Comparison of ENCODE assay signal across 1 cellular context in the genomic region with DNA sequence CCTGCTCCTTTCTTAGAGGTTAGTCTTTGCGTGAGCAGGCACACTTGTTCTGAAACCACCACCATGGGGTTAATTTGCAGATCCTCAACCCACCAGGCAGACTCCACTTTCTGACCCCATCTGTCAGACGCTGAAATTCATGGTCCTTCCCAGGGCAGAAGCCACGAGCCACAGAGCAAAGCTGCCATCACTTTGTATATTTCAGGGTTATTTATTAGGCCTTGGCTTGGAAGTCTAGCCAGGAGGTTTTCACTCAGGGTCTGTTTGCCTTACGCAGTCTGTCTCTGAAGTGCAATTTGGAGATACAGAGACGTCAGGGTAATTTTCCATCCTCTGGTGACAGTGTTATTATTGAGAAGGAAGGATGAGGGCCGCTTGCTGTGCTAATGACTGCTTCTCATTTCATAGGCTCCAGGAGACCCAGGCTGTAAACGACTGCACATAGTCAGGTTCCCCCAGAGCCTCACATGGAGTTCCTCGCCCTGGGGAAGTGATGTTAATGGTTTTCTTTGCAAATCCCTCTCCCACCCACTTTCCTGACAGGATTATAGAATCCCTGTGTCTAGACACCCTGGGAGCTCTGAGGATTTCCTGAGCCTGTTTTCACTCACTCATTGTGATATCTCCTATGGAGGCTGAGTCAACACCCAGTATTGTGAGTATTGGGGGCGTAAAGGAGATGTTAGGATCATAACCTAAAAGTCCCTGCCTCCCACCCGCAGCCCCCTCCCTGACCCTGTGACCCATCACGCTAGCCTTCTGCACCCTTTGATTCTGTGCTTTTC.
TF ChIP-seq lines count a peak whose summit lies in the region.

No MANE protein-coding gene starts in this region.

TF ChIP-seq in IMR-90, 13 proteins besides CTCF, POLR2A, EP300 and RAD21:
- TF ChIP-seq CHD1 (IDR thresholded peaks at IDR 0.05; ENCODE audit: low read depth, low read length) (no peak), RFX5 (IDR thresholded peaks at IDR 0.05; ENCODE audit: low read depth, low read length) (no peak), MXI1 (IDR thresholded peaks at IDR 0.05; ENCODE audit: borderline replicate concordance, low read depth, low read length) (no peak), BHLHE40 (IDR thresholded peaks at IDR 0.05; ENCODE audit: low read depth, low read length) (no peak), NFE2L2 (IDR thresholded peaks at IDR 0.05; ENCODE audit: low read depth, low read length) (no peak), CEBPB (IDR thresholded peaks at IDR 0.05; ENCODE audit: low read depth, low read length) (no peak), RCOR1 (IDR thresholded peaks at IDR 0.05; ENCODE audit: insufficient replicate concordance, low read length) (no peak), FOS (IDR thresholded peaks at IDR 0.05; ENCODE audit: low read depth, low read length) (no peak), SMC3 (IDR thresholded peaks at IDR 0.05; ENCODE audit: low read depth, low read length) (no peak), MAZ (IDR thresholded peaks at IDR 0.05; ENCODE audit: borderline replicate concordance, low read depth, low read length) (no peak), MAFK (IDR thresholded peaks at IDR 0.05; ENCODE audit: low read depth, low read length) (no peak)
- TF ChIP-seq, protein P1, sequence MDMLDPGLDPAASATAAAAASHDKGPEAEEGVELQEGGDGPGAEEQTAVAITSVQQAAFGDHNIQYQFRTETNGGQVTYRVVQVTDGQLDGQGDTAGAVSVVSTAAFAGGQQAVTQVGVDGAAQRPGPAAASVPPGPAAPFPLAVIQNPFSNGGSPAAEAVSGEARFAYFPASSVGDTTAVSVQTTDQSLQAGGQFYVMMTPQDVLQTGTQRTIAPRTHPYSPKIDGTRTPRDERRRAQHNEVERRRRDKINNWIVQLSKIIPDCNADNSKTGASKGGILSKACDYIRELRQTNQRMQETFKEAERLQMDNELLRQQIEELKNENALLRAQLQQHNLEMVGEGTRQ (IDR thresholded peaks at IDR 0.05; ENCODE audit: low read depth, low read length): no peak
- TF ChIP-seq, protein P2, sequence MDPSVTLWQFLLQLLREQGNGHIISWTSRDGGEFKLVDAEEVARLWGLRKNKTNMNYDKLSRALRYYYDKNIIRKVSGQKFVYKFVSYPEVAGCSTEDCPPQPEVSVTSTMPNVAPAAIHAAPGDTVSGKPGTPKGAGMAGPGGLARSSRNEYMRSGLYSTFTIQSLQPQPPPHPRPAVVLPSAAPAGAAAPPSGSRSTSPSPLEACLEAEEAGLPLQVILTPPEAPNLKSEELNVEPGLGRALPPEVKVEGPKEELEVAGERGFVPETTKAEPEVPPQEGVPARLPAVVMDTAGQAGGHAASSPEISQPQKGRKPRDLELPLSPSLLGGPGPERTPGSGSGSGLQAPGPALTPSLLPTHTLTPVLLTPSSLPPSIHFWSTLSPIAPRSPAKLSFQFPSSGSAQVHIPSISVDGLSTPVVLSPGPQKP (IDR thresholded peaks at IDR 0.05; ENCODE audit: borderline replicate concordance, low read depth, low read length): no peak
